35 cellular contexts compared by ENCODE assay signal in genomic region chr16:28001184-28001583, GRCh38.
"Had no signal": no experiment of that assay in that cellular context is flagged by ENCODE, and none has a peak within 500 bp of the region (broad histone marks: within the 10 kb centered on the region; RNA-seq: fewer than 3 reads in every experiment).

No MANE protein-coding gene starts in this region.

- H3K36me3 Mint-ChIP-seq: activated CD4-positive, alpha-beta memory T cell treated with anti-CD3 and anti-CD28 coated beads for 36 hours; activated naive CD4-positive, alpha-beta T cell treated with anti-CD3 and anti-CD28 coated beads, Interleukin-2, amount 50 U/mL, for 72 hours; T-cell had no signal

- DNase-seq: activated B cell treated with CpG ODN at 0.5 μM for 24 hours; activated CD4-positive, alpha-beta memory T cell treated with anti-CD3 and anti-CD28 coated beads for 36 hours; activated CD4-positive, alpha-beta T cell treated with anti-CD3 and anti-CD28 coated beads for 4 hours; activated CD4-positive, alpha-beta T cell treated with anti-CD3 and anti-CD28 coated beads, Interleukin-2, amount 50 U/mL, for 1 hour; activated CD4-positive, CD25-positive, alpha-beta regulatory T cell treated with anti-CD3 and anti-CD28 coated beads, Interleukin-2, amount 50 U/mL, for 72 hours; activated CD8-positive, alpha-beta memory T cell treated with anti-CD3 and anti-CD28 coated beads, Interleukin-2, amount 50 U/mL, for 4 hours; activated gamma-delta T cell treated with Interleukin-2 at 50 U/mL for 16 hours; activated naive CD4-positive, alpha-beta T cell treated with anti-CD3 and anti-CD28 coated beads for 36 hours; activated T-cell treated with anti-CD3 and anti-CD28 coated beads for 4 hours; activated T-cell treated with anti-CD3 and anti-CD28 coated beads, Interleukin-2, amount 50 U/mL, for 4 hours; adrenal gland; body of pancreas; MM.1S; MV-4-11; NCI-H1092; NCI-H1436 treated with DMSO at 0.1 percent for 48 hours; NCI-H2029; NCI-H345; NCI-H524 treated with DMSO at 0.1 percent for 48 hours; NK-92 treated with Interleukin-12 subunit alpha and Interleukin-12 subunit beta, amount 100 ng/mL, for 24 hours; PC-9; SIG-M5; T-cell; T-helper 2 cell; T-helper 9 cell had no signal

- H3K27ac ChIP-seq: adrenal gland, body of pancreas, breast epithelium, KMS-11, PC-9, RWPE1, VCaP had no signal

- H2AFZ ChIP-seq: PC-9 had no signal

- H3K9ac ChIP-seq: KMS-11 had no signal

- H3K4me2 ChIP-seq: KMS-11, PC-9 had no signal

- H3K4me1 Mint-ChIP-seq: activated B cell treated with CpG ODN at 0.5 μM for 24 hours had no signal

- H3K27me3 Mint-ChIP-seq: activated B cell treated with CpG ODN at 0.5 μM for 24 hours; activated CD4-positive, alpha-beta memory T cell treated with anti-CD3 and anti-CD28 coated beads for 36 hours had no signal

- ATAC-seq: activated naive CD4-positive, alpha-beta T cell treated with anti-CD3 and anti-CD28 coated beads, Interleukin-2, amount 50 U/mL, for 72 hours; activated T-cell treated with anti-CD3 and anti-CD28 coated beads, Interleukin-2, amount 50 U/mL, for 4 hours; body of pancreas; Right ventricle myocardium inferior; SK-N-SH treated with all-trans-retinoic acid at 6 μM for 48 hours; T-cell had no signal

- H3K4me1 ChIP-seq: adrenal gland, body of pancreas, breast epithelium had no signal

- H3K9me3 Mint-ChIP-seq: activated B cell treated with CpG ODN at 0.5 μM for 24 hours; activated CD4-positive, alpha-beta memory T cell treated with anti-CD3 and anti-CD28 coated beads for 36 hours; activated naive CD4-positive, alpha-beta T cell treated with anti-CD3 and anti-CD28 coated beads for 36 hours; activated T-cell treated with anti-CD3 and anti-CD28 coated beads, Interleukin-2, amount 50 U/mL, for 4 hours; activated T-helper 1 cell treated with anti-CD3 and anti-CD28 coated beads, Interleukin-12 subunit alpha, Interleukin-12 subunit beta, Interleukin-2, Interleukin-4 antibody, amounts not matched to agents 30 ng/mL and 10 ng/mL and 1 ng/mL, durations not matched to agents 14 hours and 24 hours and 36 hours; T-cell had no signal

- H3K36me3 ChIP-seq: adrenal gland, breast epithelium had no signal

- FAIRE-seq: astrocyte, RCC 7860 had no signal

- H3K9me3 ChIP-seq: adrenal gland, body of pancreas, breast epithelium had no signal

- H3K4me3 Mint-ChIP-seq: activated B cell treated with CpG ODN at 0.5 μM for 24 hours; activated CD4-positive, alpha-beta memory T cell treated with anti-CD3 and anti-CD28 coated beads for 36 hours; activated naive CD4-positive, alpha-beta T cell treated with anti-CD3 and anti-CD28 coated beads for 36 hours; activated T-cell treated with anti-CD3 and anti-CD28 coated beads, Interleukin-2, amount 50 U/mL, for 4 hours; activated T-helper 1 cell treated with anti-CD3 and anti-CD28 coated beads, Interleukin-12 subunit alpha, Interleukin-12 subunit beta, Interleukin-2, Interleukin-4 antibody, amounts not matched to agents 30 ng/mL and 10 ng/mL and 1 ng/mL, durations not matched to agents 14 hours and 24 hours and 36 hours; T-cell had no signal

- H3K27ac Mint-ChIP-seq: activated B cell treated with CpG ODN at 0.5 μM for 24 hours; activated CD4-positive, alpha-beta memory T cell treated with anti-CD3 and anti-CD28 coated beads for 36 hours; activated naive CD4-positive, alpha-beta T cell treated with anti-CD3 and anti-CD28 coated beads for 36 hours; activated naive CD4-positive, alpha-beta T cell treated with anti-CD3 and anti-CD28 coated beads, Interleukin-2, amount 50 U/mL, for 72 hours; activated T-helper 1 cell treated with anti-CD3 and anti-CD28 coated beads, Interleukin-12 subunit alpha, Interleukin-12 subunit beta, Interleukin-2, Interleukin-4 antibody, amounts not matched to agents 30 ng/mL and 10 ng/mL and 1 ng/mL, durations not matched to agents 14 hours and 24 hours and 36 hours; T-cell had no signal

- H3K4me3 ChIP-seq: adrenal gland, body of pancreas, breast epithelium, PC-9 had no signal

- H3K27me3 ChIP-seq: adrenal gland, body of pancreas, breast epithelium had no signal
